ENCODE assay signal across 15 cellular contexts in the genomic region with DNA sequence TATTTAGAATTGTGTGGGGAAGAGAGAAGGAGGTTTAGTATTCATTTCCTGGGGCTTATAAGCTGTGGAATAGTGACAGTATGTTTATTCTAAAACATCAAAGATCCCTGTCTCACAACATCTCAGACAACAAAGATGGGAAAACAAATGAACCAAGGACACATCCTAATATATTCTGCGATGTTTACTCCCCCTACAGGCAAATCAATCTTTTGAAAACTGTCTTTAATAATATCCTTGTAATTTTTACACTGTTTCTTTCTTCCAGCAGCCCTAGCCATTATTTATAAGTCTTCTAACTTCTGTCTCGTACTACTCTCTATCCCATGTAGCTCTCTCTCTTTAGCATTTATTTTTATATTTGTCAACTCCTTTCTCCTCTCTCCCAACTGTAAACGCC. TPM values are rescaled to one million over a fixed set of nuclear protein-coding genes. Genes with fewer than 3 reads are reported as not detected.
DNase-seq lines count a peak whose midpoint lies in the region; TF ChIP-seq lines count a peak whose summit lies in the region.
"Had no signal": no experiment of that assay in that cellular context is flagged by ENCODE, and none has a peak within 500 bp of the region (broad histone marks: within the 10 kb centered on the region; RNA-seq: fewer than 3 reads in every experiment).

No MANE protein-coding gene starts in this region.

- no peaks in the 10 kb centered on the region for H3K36me3 Mint-ChIP-seq in HFFc6 (ENCODE audit: low read depth)
- no peaks in the 10 kb centered on the region for H3K36me3 Mint-ChIP-seq in nephron (ENCODE audit: low read depth)
- H3K36me3 Mint-ChIP-seq: T-cell had no signal

- H3K4me3 ChIP-seq in brain microvascular endothelial cell (ENCODE audit: low read depth, low read length) (no peak overlapping the region), BE2C (ENCODE audit: low read depth, low read length) (no peak overlapping the region), suprapubic skin (no peak overlapping the region)
- H3K4me3 ChIP-seq: HAP-1 had no signal

- DNase-seq in ELR (ENCODE audit: low read depth) (peak; percentile 13), HFFc6 (no peak), brain microvascular endothelial cell (no peak), BE2C (no peak), NCI-H1048 (lab: John Stamatoyannopoulos, UW) (no peak), suprapubic skin (ENCODE audit: low spot score in 2 of 2) (no peak)
- DNase-seq: activated CD4-positive, alpha-beta T cell treated with anti-CD3 and anti-CD28 coated beads for 4 hours; NCI-H187 treated with DMSO at 0.1 percent for 48 hours; NK-92 treated with Interleukin-12 subunit alpha and Interleukin-12 subunit beta, amount 100 ng/mL, for 24 hours; substantia nigra; T-cell had no signal

- no peak overlapping the region for H3K27ac Mint-ChIP-seq in HFFc6
- H3K27ac Mint-ChIP-seq in nephron, result no peak overlapping the region
- H3K27ac Mint-ChIP-seq: activated T-helper 17 cell treated with anti-CD3 and anti-CD28 coated beads, Interleukin-2, amount 50 U/mL, for 72 hours; T-cell had no signal

- whole genome bisulfite sequencing in suprapubic skin, result 59% methylated on average over 3 of the region's 3 CpGs

- H3K27me3 Mint-ChIP-seq in HFFc6 (ENCODE audit: insufficient read depth) (peaks cover 4% of the 10 kb centered on the region; the same call in 1 of the 2 replicates), nephron (ENCODE audit: low read depth) (no peaks in the 10 kb centered on the region)

- H3K9me3 Mint-ChIP-seq in HFFc6, result no peaks in the 10 kb centered on the region; the same call in 1 of the 2 replicates
- H3K9me3 Mint-ChIP-seq in nephron, result no peaks in the 10 kb centered on the region
- H3K9me3 Mint-ChIP-seq: activated T-helper 17 cell treated with anti-CD3 and anti-CD28 coated beads, Interleukin-2, amount 50 U/mL, for 72 hours had no signal

- TF ChIP-seq POLR2A in suprapubic skin (IDR thresholded peaks at IDR 0.05), result no peak

- TF ChIP-seq CTCF in HFFc6 (IDR thresholded peaks at IDR 0.05), result peak; percentile 61
- TF ChIP-seq CTCF in brain microvascular endothelial cell (IDR thresholded peaks at IDR 0.05; ENCODE audit: low read depth, low read length, missing control alignments), result peak; percentile 0
- peak; percentile 18 to 33 (median 32) for TF ChIP-seq CTCF in nephron (IDR thresholded peaks at IDR 0.05; ENCODE audit: unreplicated experiment in 3 of 3)
- TF ChIP-seq CTCF in BE2C (IDR thresholded peaks at IDR 0.05; ENCODE audit: low read depth, low read length), result no peak
- no peak for TF ChIP-seq CTCF in suprapubic skin (IDR thresholded peaks at IDR 0.05)

- TF ChIP-seq EP300 in suprapubic skin (IDR thresholded peaks at IDR 0.05), result no peak

- H3K9me3 ChIP-seq in BE2C (no peaks in the 10 kb centered on the region), suprapubic skin (no peaks in the 10 kb centered on the region)
- H3K9me3 ChIP-seq: HAP-1 had no signal

- no peaks in the 10 kb centered on the region for H3K27me3 ChIP-seq in brain microvascular endothelial cell (replicated peaks)
- no peaks in the 10 kb centered on the region; the same call in 1 of the 2 replicates for H3K27me3 ChIP-seq in BE2C
- H3K27me3 ChIP-seq in suprapubic skin, result peaks cover 5% of the 10 kb centered on the region

- H3K4me1 Mint-ChIP-seq in HFFc6 (ENCODE audit: low read depth) (no peaks in the 10 kb centered on the region), nephron (peaks cover 6% of the 10 kb centered on the region)
- H3K4me1 Mint-ChIP-seq: activated T-helper 17 cell treated with anti-CD3 and anti-CD28 coated beads, Interleukin-2, amount 50 U/mL, for 72 hours; T-cell had no signal

- H3K4me1 ChIP-seq in BE2C, result no peaks in the 10 kb centered on the region
- H3K4me1 ChIP-seq in suprapubic skin, result no peaks in the 10 kb centered on the region
- H3K4me1 ChIP-seq: HAP-1 had no signal

- H3K4me3 Mint-ChIP-seq in HFFc6, result no peak overlapping the region
- H3K4me3 Mint-ChIP-seq in nephron, result no peak overlapping the region
- H3K4me3 Mint-ChIP-seq: activated T-helper 17 cell treated with anti-CD3 and anti-CD28 coated beads, Interleukin-2, amount 50 U/mL, for 72 hours; T-cell had no signal

- in situ Hi-C loops in brain microvascular endothelial cell (cut with HindIII; ENCODE audit: low pct_ligation_motif_present, low sequenced_read_pairs), result no loop called here

- H3K27ac ChIP-seq in brain microvascular endothelial cell (no peak overlapping the region), suprapubic skin (no peak overlapping the region)

- H3K36me3 ChIP-seq in brain microvascular endothelial cell (replicated peaks), result no peaks in the 10 kb centered on the region
- H3K36me3 ChIP-seq in BE2C, result no peaks in the 10 kb centered on the region
- H3K36me3 ChIP-seq in suprapubic skin, result no peaks in the 10 kb centered on the region
- H3K36me3 ChIP-seq: HAP-1 had no signal

RNA-seq across cellular contexts. Expression of a gene that starts 33.5 kb away (rescaled TPM):
- not detected for total RNA-seq in HFFc6 (2021; fragmentation: NEBNext Ultra II Directional; extraction: Animal tissue kit (Norgen Biotek cat#: 25700))
- not detected for polyA plus RNA-seq in BE2C (2012; ENCODE audit: insufficient read depth, insufficient read length, low read depth)
- total RNA-seq in suprapubic skin, result not detected
- total RNA-seq: activated T-helper 17 cell treated with anti-CD3 and anti-CD28 coated beads, Interleukin-2, amount 50 U/mL, for 72 hours; sciatic nerve; T-cell had no signal

Comparison
In these comparisons a context has a peak if more than half of its experiments do, and no peak if none do; other contexts are left out.
1. CTCF ChIP-seq: peak in HFFc6 (single experiment), brain microvascular endothelial cell (single experiment) and nephron (3 of 3); none in BE2C (single experiment) and suprapubic skin (0 of 2).